ENCODE assay signal across 29 cellular contexts in the genomic region with DNA sequence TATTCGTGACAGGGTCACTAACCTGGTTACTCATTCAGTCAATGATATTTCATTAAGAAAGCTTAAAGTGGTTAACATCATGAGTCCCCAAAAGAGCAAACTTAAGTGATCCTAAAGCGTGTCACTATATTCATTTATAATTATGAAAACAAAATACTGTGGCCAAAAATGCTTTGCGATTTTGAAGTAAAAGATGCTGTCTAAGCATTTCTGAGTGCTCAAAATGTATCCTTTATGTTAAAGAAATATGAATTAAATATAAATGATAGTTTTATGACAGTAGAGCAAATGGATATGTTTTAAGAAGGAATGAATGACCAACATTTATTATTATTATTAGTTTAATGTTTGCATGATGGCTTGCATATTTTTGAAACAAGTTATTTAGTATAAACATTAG.
"Had no signal": no experiment of that assay in that cellular context is flagged by ENCODE, and none has a peak within 500 bp of the region (broad histone marks: within the 10 kb centered on the region; RNA-seq: fewer than 3 reads in every experiment).

No MANE protein-coding gene starts in this region.

- H3K27ac ChIP-seq: neural progenitor cell, ovary, parathyroid adenoma, psoas muscle, skin epidermis, spleen, suprapubic skin, testis, transverse colon, upper lobe of right lung, uterus had no signal

- H3K9ac ChIP-seq: neural progenitor cell, parathyroid adenoma had no signal

- ATAC-seq: naive thymus-derived CD4-positive, alpha-beta T cell; natural killer cell; psoas muscle; right cardiac atrium; sciatic nerve; stimulated activated memory B cell treated with anti-CD40 and anti-IgM and Interleukin-4, amounts not matched to agents 10 μg/mL and 1 μg/mL and 100 μg/mL, for 72 hours; stimulated activated naive CD8-positive, alpha-beta T cell treated with anti-CD3 and anti-CD28 coated beads, Interleukin-15, amount 100 ng/mL, for 72 hours; stimulated activated naive CD8-positive, alpha-beta T cell treated with anti-CD3 and anti-CD28 coated beads, Interleukin-15, Interleukin-2, amounts not matched to agents 100 U/mL and 50 U/mL, for 24 hours; upper lobe of right lung had no signal

- H3K79me2 ChIP-seq: parathyroid adenoma had no signal

- H3K27me3 ChIP-seq: neural progenitor cell, ovary, spleen, suprapubic skin, testis, tibial artery, transverse colon, upper lobe of right lung, uterus had no signal

- H3K36me3 ChIP-seq: neural progenitor cell, ovary, spleen, suprapubic skin, tibial artery, transverse colon, upper lobe of right lung, uterus had no signal

- H3K4me1 ChIP-seq: parathyroid adenoma, psoas muscle, spleen, suprapubic skin, transverse colon, upper lobe of right lung had no signal

- H3K4me3 ChIP-seq: neural progenitor cell, ovary, psoas muscle, skin epidermis, smooth muscle cell, spleen, suprapubic skin, testis, tibial artery, transverse colon, upper lobe of right lung, uterus had no signal

- DNase-seq: naive thymus-derived CD4-positive, alpha-beta T cell; natural killer cell; occipital lobe; ovary; posterior cingulate gyrus; psoas muscle; right cardiac atrium; spleen; stimulated activated CD4-positive, alpha-beta T cell treated with anti-CD3 and anti-CD28 coated beads, Interleukin-12 subunit alpha, Interleukin-12 subunit beta, amount 100 ng/mL, for 4 hours; stimulated activated CD4-positive, alpha-beta T cell treated with anti-CD3 and anti-CD28 coated beads, Interleukin-1b, Interleukin-23, amount 100 ng/mL, for 48 hours; stimulated activated CD4-positive, alpha-beta T cell treated with anti-CD3 and anti-CD28 coated beads, Interleukin-4, amount 100 ng/mL, for 1 hour; stimulated activated CD4-positive, alpha-beta T cell treated with anti-CD3 and anti-CD28 coated beads, Interleukin-4, amount 100 ng/mL, for 4 hours; stimulated activated CD8-positive, alpha-beta memory T cell treated with anti-CD3 and anti-CD28 coated beads, Interleukin-4, amount 100 ng/mL, for 48 hours; stimulated activated naive CD4-positive, alpha-beta T cell; stimulated activated naive CD8-positive, alpha-beta T cell treated with anti-CD3 and anti-CD28 coated beads, Interleukin-15, amount 100 ng/mL, for 72 hours; stimulated activated naive CD8-positive, alpha-beta T cell treated with anti-CD3 and anti-CD28 coated beads, Interleukin-15, Interleukin-2, amounts not matched to agents 100 U/mL and 50 U/mL, for 24 hours; substantia nigra; testis; tibial artery; transverse colon; upper lobe of right lung; uterus had no signal

- H3K4me2 ChIP-seq: neural progenitor cell, smooth muscle cell had no signal

- H3K9me3 ChIP-seq: ovary, psoas muscle, spleen, suprapubic skin, testis, tibial artery, transverse colon, upper lobe of right lung, uterus had no signal

- H2AFZ ChIP-seq: neural progenitor cell, parathyroid adenoma had no signal
